Comparison of ENCODE assay signal across 8 cellular contexts in genomic region chr7:72924748-72925545, GRCh38. TPM values are rescaled to one million over a fixed set of nuclear protein-coding genes. Genes with fewer than 3 reads are reported as not detected.
DNase-seq lines count a peak whose midpoint lies in the region; ATAC-seq and TF ChIP-seq lines count a peak whose summit lies in the region.

POM121 (plus strand) TSS chr7:72925095; CDS start chr7:72925122, 27 bp downstream.

- peak within 1 kb of the TSS; percentile 99 for H3K27ac Mint-ChIP-seq in chondrocyte (ENCODE audit: unreplicated experiment)

- no peaks in the 10 kb centered on the region for H3K27me3 ChIP-seq in layer of hippocampus (ENCODE audit: control insufficient read depth, insufficient read depth, low read length)

- no peaks in the 10 kb centered on the region for H3K27me3 Mint-ChIP-seq in chondrocyte (ENCODE audit: low read depth)

- peak; percentile 98 for DNase-seq in AG20443 (ENCODE audit: low spot score)
- peak; percentile 70 for DNase-seq in NCI-H460 (ENCODE audit: extremely low read depth, low read depth)
- DNase-seq in activated CD4-positive, alpha-beta T cell treated with anti-CD3 and anti-CD28 coated beads for 24 hours (ENCODE audit: low read depth in 2 of 2), result peak; percentile 70 to 72
- DNase-seq in chondrocyte (ENCODE audit: low spot score), result peak; percentile 94
- peak; percentile 46 to 70 (median 70) for DNase-seq in stimulated activated CD4-positive, alpha-beta T cell treated with anti-CD3 and anti-CD28 coated beads, Interleukin-1b, Interleukin-23, amount 100 ng/mL, for 24 hours (ENCODE audit: low read depth in 4 of 4, low spot score in 1 of 4)

- no peak for TF ChIP-seq CTCF in chondrocyte (IDR thresholded peaks at IDR 0.05)

- ATAC-seq in GM19025 (IDR thresholded peaks at IDR 0.05; ENCODE audit: low read depth, unreplicated experiment) (peak; percentile 83), HG03280 (IDR thresholded peaks at IDR 0.05; ENCODE audit: unreplicated experiment) (peak; percentile 81)

- H3K36me3 Mint-ChIP-seq in chondrocyte (ENCODE audit: low read depth), result peaks cover 20% of the 10 kb centered on the region

- peak within 1 kb of the TSS; percentile 80 for H3K27ac ChIP-seq in layer of hippocampus (ENCODE audit: low read depth, low read length)

- H3K4me1 Mint-ChIP-seq in chondrocyte (ENCODE audit: low read depth), result peaks cover 28% of the 10 kb centered on the region

- no peaks in the 10 kb centered on the region for H3K9me3 Mint-ChIP-seq in chondrocyte (ENCODE audit: low read depth)

- peak within 1 kb of the TSS; percentile 96 for H3K4me3 Mint-ChIP-seq in chondrocyte (ENCODE audit: unreplicated experiment)

RNA-seq across cellular contexts. Expression of gene POM121, which starts in this region (rescaled TPM):
- 8.5 and 8.8 TPM in 2 replicates for total RNA-seq in NCI-H460 (2014; rRNA removed; shearing (Covaris generic))
- polyA plus RNA-seq in NCI-H460 (2014; cell fraction: nucleus; rRNA removed), result 9.0 and 10.7 TPM in 2 replicates
- 30.7 to 36.1 TPM (median 34.0 TPM) in 3 replicates for total RNA-seq in chondrocyte

Comparison
In these comparisons a context has a peak if more than half of its experiments do, and no peak if none do; other contexts are left out.
1. Peak in every context shown above with its lines: DNase-seq, ATAC-seq and H3K27ac ChIP-seq.